ENCODE assay signal across 7 cellular contexts in genomic region chr14:106717544-106717943, GRCh38.
A peak's percentile ranks its signal among the peaks of the same experiment; 100 is the strongest.
DNase-seq lines count a peak whose midpoint lies in the region; ATAC-seq, FAIRE-seq and TF ChIP-seq lines count a peak whose summit lies in the region.
"Not testable (repeated sequence)": the region's sequence is repeated elsewhere in the genome, so short reads cannot be mapped to it uniquely, and the experiment has no call there.

No MANE protein-coding gene starts in this region.

- not testable (repeated sequence) for H3K36me3 ChIP-seq in GM12878 (ENCODE audit: control insufficient read depth in 2 of 2, insufficient read depth in 2 of 2, low read length in 1 of 2); kidney (ENCODE audit: control insufficient read depth in 1 of 2, insufficient read depth in 2 of 2, low read length in 2 of 2)

- RAD21 ChIA-PET in GM12878 (lab: Charles Lee; ENCODE audit: unreplicated experiment) = not testable (repeated sequence)

- H4K20me1 ChIP-seq in GM12878 (ENCODE audit: control insufficient read depth, insufficient read depth) = not testable (repeated sequence)

- H3K4me2 ChIP-seq in GM12878 (ENCODE audit: control insufficient read depth, insufficient read depth) = not testable (repeated sequence)

- CTCF ChIA-PET in GM12878 (lab: Yijun Ruan, JAX) = not testable (repeated sequence)

- DNase-seq in GM12892 (ENCODE audit: insufficient read length); T-helper 17 cell; GM12878 (ENCODE audit: low read depth, low spot score); kidney; natural killer cell treated with Interleukin-12 subunit alpha and Interleukin-12 subunit beta and Interleukin-15 and Interleukin-18, amount 100 ng/mL, for 72 hours (ENCODE audit: low spot score): not testable (repeated sequence)

- POLR2A ChIA-PET in GM12878 (lab: Charles Lee) = not testable (repeated sequence)

- H3K9me3 Mint-ChIP-seq in natural killer cell treated with Interleukin-12 subunit alpha and Interleukin-12 subunit beta and Interleukin-15 and Interleukin-18, amount 100 ng/mL, for 72 hours = not testable (repeated sequence)

- SMC1A ChIA-PET in GM12878 (lab: Charles Lee; ENCODE audit: uncharacterized antibody, unreplicated experiment) = not testable (repeated sequence)

- not testable (repeated sequence) for TF ChIP-seq RAD21 in GM12878 (IDR thresholded peaks at IDR 0.05; ENCODE audit: insufficient read depth, low read depth, low read length)

- in situ Hi-C loops in GM12878 (cut with MboI) = not testable (repeated sequence)

- H3K4me1 ChIP-seq in GM12878 (ENCODE audit: control insufficient read depth, insufficient read depth, low read length); kidney (ENCODE audit: control insufficient read depth in 1 of 2, insufficient read depth in 1 of 2, low read depth in 1 of 2, low read length in 2 of 2): not testable (repeated sequence)

- not testable (repeated sequence) for H3K27me3 ChIP-seq in GM12878 (replicated peaks in 1 of 2; ENCODE audit: control insufficient read depth in 2 of 2, insufficient read depth in 2 of 2, low read length in 1 of 2)

- not testable (repeated sequence) for TF ChIP-seq CTCF in GM12878 (IDR thresholded peaks at IDR 0.05 in 2 of 3, conservative IDR thresholded peaks at IDR 0.05 in 1 of 3; ENCODE audit: control insufficient read depth in 2 of 3, extremely low read depth in 1 of 3, insufficient read depth in 1 of 3, low read depth in 3 of 3, low read length in 3 of 3); kidney (IDR thresholded peaks at IDR 0.05; ENCODE audit: borderline replicate concordance, extremely low read depth, insufficient read depth)

- WGBS in GM12878 (ENCODE audit: insufficient coverage, insufficient replicate concordance, low lambda C conversion rate, missing lambda C conversion rate) = 0% methylated on average over 1 of the region's 11 CpGs

- H2AFZ ChIP-seq in GM12878 (ENCODE audit: control insufficient read depth, low read depth, low read length) = not testable (repeated sequence)

- not testable (repeated sequence) for H3K36me3 Mint-ChIP-seq in T-helper 17 cell (ENCODE audit: low read depth); natural killer cell treated with Interleukin-12 subunit alpha and Interleukin-12 subunit beta and Interleukin-15 and Interleukin-18, amount 100 ng/mL, for 72 hours

- not testable (repeated sequence) for H3K79me2 ChIP-seq in GM12878 (ENCODE audit: control insufficient read depth, insufficient read depth, low read length)

- H3K27ac ChIP-seq in GM12878 (ENCODE audit: control insufficient read depth, insufficient read depth); kidney (ENCODE audit: low read depth in 2 of 2, low read length in 2 of 2): not testable (repeated sequence)

- H3K27me3 Mint-ChIP-seq in T-helper 17 cell; natural killer cell treated with Interleukin-12 subunit alpha and Interleukin-12 subunit beta and Interleukin-15 and Interleukin-18, amount 100 ng/mL, for 72 hours: not testable (repeated sequence)

- intact Hi-C loops in GM12878 (cut with micrococcal nuclease; ENCODE audit: unreplicated experiment); kidney (cut with DNase I): not testable (repeated sequence)

- not testable (repeated sequence) for H3K4me3 ChIP-seq in GM12878; kidney (ENCODE audit: low read length in 2 of 2)

- TF ChIP-seq EP300 in GM12878 (IDR thresholded peaks at IDR 0.05; ENCODE audit: borderline replicate concordance in 1 of 2, control insufficient read depth in 1 of 2, low read depth in 2 of 2, low read length in 2 of 2) = not testable (repeated sequence)

- not testable (repeated sequence) for H3K27ac Mint-ChIP-seq in T-helper 17 cell; natural killer cell treated with Interleukin-12 subunit alpha and Interleukin-12 subunit beta and Interleukin-15 and Interleukin-18, amount 100 ng/mL, for 72 hours

- not testable (repeated sequence) for H3K4me3 Mint-ChIP-seq in T-helper 17 cell; natural killer cell treated with Interleukin-12 subunit alpha and Interleukin-12 subunit beta and Interleukin-15 and Interleukin-18, amount 100 ng/mL, for 72 hours

- H3K9ac ChIP-seq in GM12878 (ENCODE audit: control insufficient read depth, insufficient read depth, low read length); kidney (ENCODE audit: low read length in 2 of 2): not testable (repeated sequence)

- not testable (repeated sequence) for H3K9me3 ChIP-seq in T-helper 17 cell (ENCODE audit: control insufficient read depth, low read length, poor library complexity, severe bottlenecking); GM12878 (replicated peaks; ENCODE audit: control insufficient read depth, insufficient read depth, low read length); kidney (ENCODE audit: control insufficient read depth in 1 of 2, low read length in 2 of 2)

- ATAC-seq in GM21737 (IDR thresholded peaks at IDR 0.05; ENCODE audit: unreplicated experiment) = peak; percentile 68
- ATAC-seq in HG03354 (IDR thresholded peaks at IDR 0.05; ENCODE audit: poor library complexity, severe bottlenecking, unreplicated experiment) = peak; percentile 54
- ATAC-seq in T-helper 17 cell = peak; percentile 84
- peak; percentile 70 for ATAC-seq in GM12878
- ATAC-seq in natural killer cell treated with Interleukin-12 subunit alpha and Interleukin-12 subunit beta and Interleukin-15 and Interleukin-18, amount 100 ng/mL, for 72 hours = peak; percentile 79 to 86

- FAIRE-seq in GM12892 (lab: Jason Lieb, UNC) (peak; percentile 99), GM12878 (lab: Jason Lieb, UNC) (peak; percentile 97), kidney (lab: Jason Lieb, UNC) (peak; percentile 69)

- TF ChIP-seq POLR2A in GM12892 (IDR thresholded peaks at IDR 0.05; ENCODE audit: low read depth, low read length); GM12878 (IDR thresholded peaks at IDR 0.05; ENCODE audit: low read depth, low read length): not testable (repeated sequence)

- BruUV-seq in GM12878 (replicated peaks; lab: Mats Ljungman, UMichigan) = not testable (repeated sequence)

- H3K4me1 Mint-ChIP-seq in T-helper 17 cell = peaks cover 28% of the 10 kb centered on the region
- H3K4me1 Mint-ChIP-seq in natural killer cell treated with Interleukin-12 subunit alpha and Interleukin-12 subunit beta and Interleukin-15 and Interleukin-18, amount 100 ng/mL, for 72 hours (ENCODE audit: low read depth in 2 of 2) = peaks cover 4 to 44% of the 10 kb centered on the region in 2 donors
